In the genomic region with DNA sequence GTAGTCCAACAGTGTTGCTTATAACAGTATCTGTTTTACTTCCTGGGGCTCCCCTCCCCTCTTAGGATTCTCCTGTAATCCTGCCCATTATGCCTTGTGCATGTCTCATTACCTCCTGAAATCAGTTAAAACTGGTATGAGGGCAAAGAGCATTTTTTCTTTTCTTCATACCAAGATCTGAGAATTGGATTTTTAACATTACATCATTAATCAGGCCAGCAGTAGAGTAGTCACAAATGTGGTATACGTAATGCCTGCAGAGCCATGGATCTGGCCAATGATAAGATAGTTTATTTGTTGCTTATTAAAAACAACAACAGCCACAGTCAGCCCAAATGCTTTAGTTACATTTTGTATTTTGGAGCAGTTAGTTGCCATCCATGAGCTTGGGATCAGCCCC, we compare ENCODE assay signal across 27 cellular contexts.
"Had no signal": no experiment of that assay in that cellular context is flagged by ENCODE, and none has a peak within 500 bp of the region (broad histone marks: within the 10 kb centered on the region; RNA-seq: fewer than 3 reads in every experiment).

No MANE protein-coding gene starts in this region.

- H3K4me1 ChIP-seq: adrenal gland, body of pancreas, colonic mucosa had no signal

- DNase-seq: activated CD4-positive, alpha-beta memory T cell treated with anti-CD3 and anti-CD28 coated beads, Interleukin-2, amount 10 ng/mL, durations not matched to agents 7 days and 5 days; activated CD4-positive, alpha-beta T cell treated with anti-CD3 and anti-CD28 coated beads for 1 hour; activated CD4-positive, alpha-beta T cell treated with anti-CD3 and anti-CD28 coated beads for 4 hours; activated CD4-positive, alpha-beta T cell treated with anti-CD3 and anti-CD28 coated beads, Interleukin-2, amount 10 ng/mL, durations not matched to agents 7 days and 5 days; activated CD4-positive, alpha-beta T cell treated with anti-CD3 and anti-CD28 coated beads, Interleukin-2, amount 50 U/mL, for 4 hours; activated CD8-positive, alpha-beta memory T cell treated with anti-CD3 and anti-CD28 coated beads, Interleukin-2, amount 50 U/mL, for 48 hours; activated gamma-delta T cell; activated naive CD4-positive, alpha-beta T cell; activated naive CD4-positive, alpha-beta T cell treated with anti-CD3 and anti-CD28 coated beads, Interleukin-2, amount 10 ng/mL, durations not matched to agents 7 days and 5 days; activated T-cell treated with anti-CD3 and anti-CD28 coated beads for 4 hours; activated T-cell treated with anti-CD3 and anti-CD28 coated beads, Interleukin-2, amount 50 U/mL, for 24 hours; activated T-cell treated with anti-CD3 and anti-CD28 coated beads, Interleukin-2, amount 50 U/mL, for 72 hours; adrenal gland; amygdala; aorta; body of pancreas; central memory CD4-positive, alpha-beta T cell; cerebellar nuclear complex; colonic mucosa; effector CD8-positive, alpha-beta T cell; foreskin fibroblast; head of caudate nucleus; T-helper 2 cell had no signal

- H3K27ac Mint-ChIP-seq: activated CD4-positive, alpha-beta memory T cell treated with anti-CD3 and anti-CD28 coated beads, Interleukin-2, amount 10 ng/mL, durations not matched to agents 7 days and 5 days; activated CD4-positive, alpha-beta T cell treated with anti-CD3 and anti-CD28 coated beads, Interleukin-2, amount 10 ng/mL, durations not matched to agents 7 days and 5 days; activated naive CD4-positive, alpha-beta T cell treated with anti-CD3 and anti-CD28 coated beads, Interleukin-2, amount 10 ng/mL, durations not matched to agents 7 days and 5 days; activated naive CD4-positive, alpha-beta T cell treated with anti-CD3 and anti-CD28 coated beads, Interleukin-2, amount 50 U/mL, for 72 hours; activated T-cell treated with anti-CD3 and anti-CD28 coated beads, Interleukin-2, amount 50 U/mL, for 24 hours; activated T-cell treated with anti-CD3 and anti-CD28 coated beads, Interleukin-2, amount 50 U/mL, for 72 hours; endodermal cell had no signal

- H3K27ac ChIP-seq: adrenal gland, body of pancreas, colonic mucosa had no signal

- H3K9me3 Mint-ChIP-seq: activated CD4-positive, alpha-beta memory T cell treated with anti-CD3 and anti-CD28 coated beads, Interleukin-2, amount 10 ng/mL, durations not matched to agents 7 days and 5 days; activated CD4-positive, alpha-beta T cell treated with anti-CD3 and anti-CD28 coated beads, Interleukin-2, amount 10 ng/mL, durations not matched to agents 7 days and 5 days; activated naive CD4-positive, alpha-beta T cell treated with anti-CD3 and anti-CD28 coated beads, Interleukin-2, amount 10 ng/mL, durations not matched to agents 7 days and 5 days; activated naive CD4-positive, alpha-beta T cell treated with anti-CD3 and anti-CD28 coated beads, Interleukin-2, amount 50 U/mL, for 72 hours; activated T-cell treated with anti-CD3 and anti-CD28 coated beads, Interleukin-2, amount 50 U/mL, for 24 hours; activated T-cell treated with anti-CD3 and anti-CD28 coated beads, Interleukin-2, amount 50 U/mL, for 72 hours; endodermal cell; WTC11 had no signal

- ATAC-seq: activated naive CD4-positive, alpha-beta T cell treated with anti-CD3 and anti-CD28 coated beads, Interleukin-2, amount 50 U/mL, for 72 hours; activated T-cell treated with anti-CD3 and anti-CD28 coated beads, Interleukin-2, amount 50 U/mL, for 72 hours; body of pancreas; esophagus mucosa; WTC11 had no signal

- H3K9me3 ChIP-seq: adrenal gland, body of pancreas, colonic mucosa had no signal

- H3K27me3 ChIP-seq: adrenal gland, body of pancreas, colonic mucosa had no signal

- H3K4me3 Mint-ChIP-seq: activated CD4-positive, alpha-beta memory T cell treated with anti-CD3 and anti-CD28 coated beads, Interleukin-2, amount 10 ng/mL, durations not matched to agents 7 days and 5 days; activated CD4-positive, alpha-beta T cell treated with anti-CD3 and anti-CD28 coated beads, Interleukin-2, amount 10 ng/mL, durations not matched to agents 7 days and 5 days; activated naive CD4-positive, alpha-beta T cell treated with anti-CD3 and anti-CD28 coated beads, Interleukin-2, amount 10 ng/mL, durations not matched to agents 7 days and 5 days; activated T-cell treated with anti-CD3 and anti-CD28 coated beads, Interleukin-2, amount 50 U/mL, for 24 hours; activated T-cell treated with anti-CD3 and anti-CD28 coated beads, Interleukin-2, amount 50 U/mL, for 72 hours; endodermal cell; WTC11 had no signal

- H3K27me3 Mint-ChIP-seq: activated CD4-positive, alpha-beta memory T cell treated with anti-CD3 and anti-CD28 coated beads, Interleukin-2, amount 10 ng/mL, durations not matched to agents 7 days and 5 days; activated CD4-positive, alpha-beta T cell treated with anti-CD3 and anti-CD28 coated beads, Interleukin-2, amount 10 ng/mL, durations not matched to agents 7 days and 5 days; activated naive CD4-positive, alpha-beta T cell treated with anti-CD3 and anti-CD28 coated beads, Interleukin-2, amount 10 ng/mL, durations not matched to agents 7 days and 5 days; activated T-cell treated with anti-CD3 and anti-CD28 coated beads, Interleukin-2, amount 50 U/mL, for 24 hours had no signal

- H3K4me3 ChIP-seq: adrenal gland, body of pancreas, colonic mucosa had no signal

- H3K36me3 ChIP-seq: adrenal gland, colonic mucosa had no signal
